1 cellular context compared by ENCODE assay signal in genomic region chr2:177263451-177264208, GRCh38.
TF ChIP-seq lines count a peak whose summit lies in the region.

No MANE protein-coding gene starts in this region.

TF ChIP-seq in K562, 482 proteins besides CTCF, POLR2A, EP300 and RAD21 (continued from another document and continues in another):
- TF ChIP-seq, protein P1, sequence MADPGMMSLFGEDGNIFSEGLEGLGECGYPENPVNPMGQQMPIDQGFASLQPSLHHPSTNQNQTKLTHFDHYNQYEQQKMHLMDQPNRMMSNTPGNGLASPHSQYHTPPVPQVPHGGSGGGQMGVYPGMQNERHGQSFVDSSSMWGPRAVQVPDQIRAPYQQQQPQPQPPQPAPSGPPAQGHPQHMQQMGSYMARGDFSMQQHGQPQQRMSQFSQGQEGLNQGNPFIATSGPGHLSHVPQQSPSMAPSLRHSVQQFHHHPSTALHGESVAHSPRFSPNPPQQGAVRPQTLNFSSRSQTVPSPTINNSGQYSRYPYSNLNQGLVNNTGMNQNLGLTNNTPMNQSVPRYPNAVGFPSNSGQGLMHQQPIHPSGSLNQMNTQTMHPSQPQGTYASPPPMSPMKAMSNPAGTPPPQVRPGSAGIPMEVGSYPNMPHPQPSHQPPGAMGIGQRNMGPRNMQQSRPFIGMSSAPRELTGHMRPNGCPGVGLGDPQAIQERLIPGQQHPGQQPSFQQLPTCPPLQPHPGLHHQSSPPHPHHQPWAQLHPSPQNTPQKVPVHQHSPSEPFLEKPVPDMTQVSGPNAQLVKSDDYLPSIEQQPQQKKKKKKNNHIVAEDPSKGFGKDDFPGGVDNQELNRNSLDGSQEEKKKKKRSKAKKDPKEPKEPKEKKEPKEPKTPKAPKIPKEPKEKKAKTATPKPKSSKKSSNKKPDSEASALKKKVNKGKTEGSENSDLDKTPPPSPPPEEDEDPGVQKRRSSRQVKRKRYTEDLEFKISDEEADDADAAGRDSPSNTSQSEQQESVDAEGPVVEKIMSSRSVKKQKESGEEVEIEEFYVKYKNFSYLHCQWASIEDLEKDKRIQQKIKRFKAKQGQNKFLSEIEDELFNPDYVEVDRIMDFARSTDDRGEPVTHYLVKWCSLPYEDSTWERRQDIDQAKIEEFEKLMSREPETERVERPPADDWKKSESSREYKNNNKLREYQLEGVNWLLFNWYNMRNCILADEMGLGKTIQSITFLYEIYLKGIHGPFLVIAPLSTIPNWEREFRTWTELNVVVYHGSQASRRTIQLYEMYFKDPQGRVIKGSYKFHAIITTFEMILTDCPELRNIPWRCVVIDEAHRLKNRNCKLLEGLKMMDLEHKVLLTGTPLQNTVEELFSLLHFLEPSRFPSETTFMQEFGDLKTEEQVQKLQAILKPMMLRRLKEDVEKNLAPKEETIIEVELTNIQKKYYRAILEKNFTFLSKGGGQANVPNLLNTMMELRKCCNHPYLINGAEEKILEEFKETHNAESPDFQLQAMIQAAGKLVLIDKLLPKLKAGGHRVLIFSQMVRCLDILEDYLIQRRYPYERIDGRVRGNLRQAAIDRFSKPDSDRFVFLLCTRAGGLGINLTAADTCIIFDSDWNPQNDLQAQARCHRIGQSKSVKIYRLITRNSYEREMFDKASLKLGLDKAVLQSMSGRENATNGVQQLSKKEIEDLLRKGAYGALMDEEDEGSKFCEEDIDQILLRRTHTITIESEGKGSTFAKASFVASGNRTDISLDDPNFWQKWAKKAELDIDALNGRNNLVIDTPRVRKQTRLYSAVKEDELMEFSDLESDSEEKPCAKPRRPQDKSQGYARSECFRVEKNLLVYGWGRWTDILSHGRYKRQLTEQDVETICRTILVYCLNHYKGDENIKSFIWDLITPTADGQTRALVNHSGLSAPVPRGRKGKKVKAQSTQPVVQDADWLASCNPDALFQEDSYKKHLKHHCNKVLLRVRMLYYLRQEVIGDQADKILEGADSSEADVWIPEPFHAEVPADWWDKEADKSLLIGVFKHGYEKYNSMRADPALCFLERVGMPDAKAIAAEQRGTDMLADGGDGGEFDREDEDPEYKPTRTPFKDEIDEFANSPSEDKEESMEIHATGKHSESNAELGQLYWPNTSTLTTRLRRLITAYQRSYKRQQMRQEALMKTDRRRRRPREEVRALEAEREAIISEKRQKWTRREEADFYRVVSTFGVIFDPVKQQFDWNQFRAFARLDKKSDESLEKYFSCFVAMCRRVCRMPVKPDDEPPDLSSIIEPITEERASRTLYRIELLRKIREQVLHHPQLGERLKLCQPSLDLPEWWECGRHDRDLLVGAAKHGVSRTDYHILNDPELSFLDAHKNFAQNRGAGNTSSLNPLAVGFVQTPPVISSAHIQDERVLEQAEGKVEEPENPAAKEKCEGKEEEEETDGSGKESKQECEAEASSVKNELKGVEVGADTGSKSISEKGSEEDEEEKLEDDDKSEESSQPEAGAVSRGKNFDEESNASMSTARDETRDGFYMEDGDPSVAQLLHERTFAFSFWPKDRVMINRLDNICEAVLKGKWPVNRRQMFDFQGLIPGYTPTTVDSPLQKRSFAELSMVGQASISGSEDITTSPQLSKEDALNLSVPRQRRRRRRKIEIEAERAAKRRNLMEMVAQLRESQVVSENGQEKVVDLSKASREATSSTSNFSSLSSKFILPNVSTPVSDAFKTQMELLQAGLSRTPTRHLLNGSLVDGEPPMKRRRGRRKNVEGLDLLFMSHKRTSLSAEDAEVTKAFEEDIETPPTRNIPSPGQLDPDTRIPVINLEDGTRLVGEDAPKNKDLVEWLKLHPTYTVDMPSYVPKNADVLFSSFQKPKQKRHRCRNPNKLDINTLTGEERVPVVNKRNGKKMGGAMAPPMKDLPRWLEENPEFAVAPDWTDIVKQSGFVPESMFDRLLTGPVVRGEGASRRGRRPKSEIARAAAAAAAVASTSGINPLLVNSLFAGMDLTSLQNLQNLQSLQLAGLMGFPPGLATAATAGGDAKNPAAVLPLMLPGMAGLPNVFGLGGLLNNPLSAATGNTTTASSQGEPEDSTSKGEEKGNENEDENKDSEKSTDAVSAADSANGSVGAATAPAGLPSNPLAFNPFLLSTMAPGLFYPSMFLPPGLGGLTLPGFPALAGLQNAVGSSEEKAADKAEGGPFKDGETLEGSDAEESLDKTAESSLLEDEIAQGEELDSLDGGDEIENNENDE (IDR thresholded peaks at IDR 0.05; ENCODE audit: low read depth, low read length), result peak; percentile 58
- TF ChIP-seq SREBF2 (CRISPR knock-in tag; IDR thresholded peaks at IDR 0.05) (no peak), ASH1L (IDR thresholded peaks at IDR 0.05; ENCODE audit: borderline replicate concordance, low read depth, partially characterized antibody) (no peak), FOXJ2 (tag; IDR thresholded peaks at IDR 0.05) (0 out of 2 replicates have a peak, but pooled peaks have one; percentile 49), PHF21A (IDR thresholded peaks at IDR 0.05; ENCODE audit: borderline replicate concordance, low read depth) (no peak; the same call in 1 of the 2 replicates), SRSF7 (optimal IDR thresholded peaks at IDR 0.05; ENCODE audit: low read depth, low read length) (no peak), KDM5B (IDR thresholded peaks at IDR 0.05; ENCODE audit: insufficient replicate concordance, low read depth, low read length) (peak; percentile 67), SAFB (IDR thresholded peaks at IDR 0.05; ENCODE audit: borderline replicate concordance, low read depth, low read length) (peak; percentile 92), ZKSCAN8 (CRISPR knock-in tag; IDR thresholded peaks at IDR 0.05) (no peak), RBM15 (IDR thresholded peaks at IDR 0.05; ENCODE audit: insufficient read depth, low read length) (0 out of 2 replicates have a peak, but pooled peaks have one; percentile 15), ZNF696 (CRISPR knock-in tag; conservative IDR thresholded peaks at IDR 0.05) (no peak), RBM14 (IDR thresholded peaks at IDR 0.05; ENCODE audit: borderline replicate concordance, insufficient read depth, low read depth, low read length) (peak; percentile 97; the same call in 1 of the 2 replicates), CBFB (CRISPR knock-in tag; IDR thresholded peaks at IDR 0.05) (peak; percentile 89; the same call in 1 of the 2 replicates), ZKSCAN3 (CRISPR knock-in tag; IDR thresholded peaks at IDR 0.05) (no peak), POLR3A (IDR thresholded peaks at IDR 0.05; ENCODE audit: borderline replicate concordance, extremely low read depth, insufficient read depth, insufficient read length) (no peak), PHF20 (IDR thresholded peaks at IDR 0.05; ENCODE audit: partially characterized antibody) (peak; percentile 51), ZBTB34 (CRISPR knock-in tag; IDR thresholded peaks at IDR 0.05) (no peak), NR4A1 (CRISPR knock-in tag; IDR thresholded peaks at IDR 0.05) (peak; percentile 85; the same call in 1 of the 2 replicates), NR4A1 (tag; IDR thresholded peaks at IDR 0.05) (peak; percentile 80), ZNF217 (CRISPR knock-in tag; IDR thresholded peaks at IDR 0.05) (0 out of 2 replicates have a peak, but pooled peaks have one; percentile 55), ZNF140 (CRISPR knock-in tag; IDR thresholded peaks at IDR 0.05) (no peak), ZNF449 (CRISPR knock-in tag; IDR thresholded peaks at IDR 0.05) (peak; percentile 52; the same call in 1 of the 2 replicates), YBX1 (IDR thresholded peaks at IDR 0.05) (no peak), RAD51 (IDR thresholded peaks at IDR 0.05; ENCODE audit: borderline replicate concordance, low read depth) (0 out of 2 replicates have a peak, but pooled peaks have one; percentile 19), ZNF175 (CRISPR knock-in tag; IDR thresholded peaks at IDR 0.05; ENCODE audit: low read depth) (peak; percentile 75), POU5F1 (IDR thresholded peaks at IDR 0.05; ENCODE audit: borderline replicate concordance, low read depth, low read length, partially characterized antibody) (no peak), ZNF146 (CRISPR knock-in tag; IDR thresholded peaks at IDR 0.05; ENCODE audit: unreplicated experiment) (no peak), MECOM (CRISPR knock-in tag; IDR thresholded peaks at IDR 0.05) (no peak)
- TF ChIP-seq, protein P2, sequence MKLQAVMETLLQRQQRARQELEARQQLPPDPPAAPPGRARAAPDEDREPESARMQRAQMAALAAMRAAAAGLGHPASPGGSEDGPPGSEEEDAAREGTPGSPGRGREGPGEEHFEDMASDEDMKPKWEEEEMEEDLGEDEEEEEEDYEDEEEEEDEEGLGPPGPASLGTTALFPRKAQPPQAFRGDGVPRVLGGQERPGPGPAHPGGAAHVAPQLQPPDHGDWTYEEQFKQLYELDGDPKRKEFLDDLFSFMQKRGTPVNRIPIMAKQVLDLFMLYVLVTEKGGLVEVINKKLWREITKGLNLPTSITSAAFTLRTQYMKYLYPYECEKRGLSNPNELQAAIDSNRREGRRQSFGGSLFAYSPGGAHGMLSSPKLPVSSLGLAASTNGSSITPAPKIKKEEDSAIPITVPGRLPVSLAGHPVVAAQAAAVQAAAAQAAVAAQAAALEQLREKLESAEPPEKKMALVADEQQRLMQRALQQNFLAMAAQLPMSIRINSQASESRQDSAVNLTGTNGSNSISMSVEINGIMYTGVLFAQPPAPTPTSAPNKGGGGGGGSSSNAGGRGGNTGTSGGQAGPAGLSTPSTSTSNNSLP (IDR thresholded peaks at IDR 0.05; ENCODE audit: borderline replicate concordance, low read depth, low read length), result peak; percentile 73; the same call in 1 of the 2 replicates
- TF ChIP-seq, protein P3, sequence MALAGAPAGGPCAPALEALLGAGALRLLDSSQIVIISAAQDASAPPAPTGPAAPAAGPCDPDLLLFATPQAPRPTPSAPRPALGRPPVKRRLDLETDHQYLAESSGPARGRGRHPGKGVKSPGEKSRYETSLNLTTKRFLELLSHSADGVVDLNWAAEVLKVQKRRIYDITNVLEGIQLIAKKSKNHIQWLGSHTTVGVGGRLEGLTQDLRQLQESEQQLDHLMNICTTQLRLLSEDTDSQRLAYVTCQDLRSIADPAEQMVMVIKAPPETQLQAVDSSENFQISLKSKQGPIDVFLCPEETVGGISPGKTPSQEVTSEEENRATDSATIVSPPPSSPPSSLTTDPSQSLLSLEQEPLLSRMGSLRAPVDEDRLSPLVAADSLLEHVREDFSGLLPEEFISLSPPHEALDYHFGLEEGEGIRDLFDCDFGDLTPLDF (CRISPR knock-in tag; IDR thresholded peaks at IDR 0.05), result peak; percentile 84
- TF ChIP-seq, protein P4, sequence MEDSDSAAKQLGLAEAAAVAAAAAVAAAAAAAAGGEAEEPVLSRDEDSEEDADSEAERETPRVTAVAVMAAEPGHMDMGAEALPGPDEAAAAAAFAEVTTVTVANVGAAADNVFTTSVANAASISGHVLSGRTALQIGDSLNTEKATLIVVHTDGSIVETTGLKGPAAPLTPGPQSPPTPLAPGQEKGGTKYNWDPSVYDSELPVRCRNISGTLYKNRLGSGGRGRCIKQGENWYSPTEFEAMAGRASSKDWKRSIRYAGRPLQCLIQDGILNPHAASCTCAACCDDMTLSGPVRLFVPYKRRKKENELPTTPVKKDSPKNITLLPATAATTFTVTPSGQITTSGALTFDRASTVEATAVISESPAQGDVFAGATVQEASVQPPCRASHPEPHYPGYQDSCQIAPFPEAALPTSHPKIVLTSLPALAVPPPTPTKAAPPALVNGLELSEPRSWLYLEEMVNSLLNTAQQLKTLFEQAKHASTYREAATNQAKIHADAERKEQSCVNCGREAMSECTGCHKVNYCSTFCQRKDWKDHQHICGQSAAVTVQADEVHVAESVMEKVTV (CRISPR knock-in tag; IDR thresholded peaks at IDR 0.05), result peak; percentile 90
- TF ChIP-seq, protein P5, sequence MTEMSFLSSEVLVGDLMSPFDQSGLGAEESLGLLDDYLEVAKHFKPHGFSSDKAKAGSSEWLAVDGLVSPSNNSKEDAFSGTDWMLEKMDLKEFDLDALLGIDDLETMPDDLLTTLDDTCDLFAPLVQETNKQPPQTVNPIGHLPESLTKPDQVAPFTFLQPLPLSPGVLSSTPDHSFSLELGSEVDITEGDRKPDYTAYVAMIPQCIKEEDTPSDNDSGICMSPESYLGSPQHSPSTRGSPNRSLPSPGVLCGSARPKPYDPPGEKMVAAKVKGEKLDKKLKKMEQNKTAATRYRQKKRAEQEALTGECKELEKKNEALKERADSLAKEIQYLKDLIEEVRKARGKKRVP (CRISPR knock-in tag; IDR thresholded peaks at IDR 0.05), result peak; percentile 75
- TF ChIP-seq, protein P6, sequence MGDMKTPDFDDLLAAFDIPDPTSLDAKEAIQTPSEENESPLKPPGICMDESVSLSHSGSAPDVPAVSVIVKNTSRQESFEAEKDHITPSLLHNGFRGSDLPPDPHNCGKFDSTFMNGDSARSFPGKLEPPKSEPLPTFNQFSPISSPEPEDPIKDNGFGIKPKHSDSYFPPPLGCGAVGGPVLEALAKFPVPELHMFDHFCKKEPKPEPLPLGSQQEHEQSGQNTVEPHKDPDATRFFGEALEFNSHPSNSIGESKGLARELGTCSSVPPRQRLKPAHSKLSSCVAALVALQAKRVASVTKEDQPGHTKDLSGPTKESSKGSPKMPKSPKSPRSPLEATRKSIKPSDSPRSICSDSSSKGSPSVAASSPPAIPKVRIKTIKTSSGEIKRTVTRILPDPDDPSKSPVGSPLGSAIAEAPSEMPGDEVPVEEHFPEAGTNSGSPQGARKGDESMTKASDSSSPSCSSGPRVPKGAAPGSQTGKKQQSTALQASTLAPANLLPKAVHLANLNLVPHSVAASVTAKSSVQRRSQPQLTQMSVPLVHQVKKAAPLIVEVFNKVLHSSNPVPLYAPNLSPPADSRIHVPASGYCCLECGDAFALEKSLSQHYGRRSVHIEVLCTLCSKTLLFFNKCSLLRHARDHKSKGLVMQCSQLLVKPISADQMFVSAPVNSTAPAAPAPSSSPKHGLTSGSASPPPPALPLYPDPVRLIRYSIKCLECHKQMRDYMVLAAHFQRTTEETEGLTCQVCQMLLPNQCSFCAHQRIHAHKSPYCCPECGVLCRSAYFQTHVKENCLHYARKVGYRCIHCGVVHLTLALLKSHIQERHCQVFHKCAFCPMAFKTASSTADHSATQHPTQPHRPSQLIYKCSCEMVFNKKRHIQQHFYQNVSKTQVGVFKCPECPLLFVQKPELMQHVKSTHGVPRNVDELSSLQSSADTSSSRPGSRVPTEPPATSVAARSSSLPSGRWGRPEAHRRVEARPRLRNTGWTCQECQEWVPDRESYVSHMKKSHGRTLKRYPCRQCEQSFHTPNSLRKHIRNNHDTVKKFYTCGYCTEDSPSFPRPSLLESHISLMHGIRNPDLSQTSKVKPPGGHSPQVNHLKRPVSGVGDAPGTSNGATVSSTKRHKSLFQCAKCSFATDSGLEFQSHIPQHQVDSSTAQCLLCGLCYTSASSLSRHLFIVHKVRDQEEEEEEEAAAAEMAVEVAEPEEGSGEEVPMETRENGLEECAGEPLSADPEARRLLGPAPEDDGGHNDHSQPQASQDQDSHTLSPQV (IDR thresholded peaks at IDR 0.05), result peak; percentile 88
